Comparison of ENCODE assay signal across 16 cellular contexts in genomic region chr19:50763521-50763920, GRCh38. TPM values are rescaled to one million over a fixed set of nuclear protein-coding genes. Genes with fewer than 3 reads are reported as not detected.
"Had no signal": no experiment of that assay in that cellular context is flagged by ENCODE, and none has a peak within 500 bp of the region (broad histone marks: within the 10 kb centered on the region; RNA-seq: fewer than 3 reads in every experiment).

No MANE protein-coding gene starts in this region.

RNA-seq across cellular contexts. Expression of gene GPR32, which starts 6.7 kb away (rescaled TPM):
- total RNA-seq: stomach, subcutaneous adipose tissue, suprapubic skin, temporal lobe, testis, thoracic aorta, thyroid gland, tibial nerve, transverse colon, upper lobe of left lung, upper lobe of right lung, ureter, urinary bladder, uterus, vagina had no signal
- polyA plus RNA-seq: stomach, urinary bladder had no signal

RNA-seq across cellular contexts. Expression of gene ACP4, which starts 26.7 kb away (rescaled TPM):
- total RNA-seq: stomach, subcutaneous adipose tissue, temporal lobe, thoracic aorta, thyroid gland, tibial nerve, transverse colon, upper lobe of left lung, upper lobe of right lung, ureter, urinary bladder, uterus, vagina had no signal
- polyA plus RNA-seq: stomach, thymus, urinary bladder had no signal
